Comparison of ENCODE assay signal across 10 cellular contexts in the genomic region with DNA sequence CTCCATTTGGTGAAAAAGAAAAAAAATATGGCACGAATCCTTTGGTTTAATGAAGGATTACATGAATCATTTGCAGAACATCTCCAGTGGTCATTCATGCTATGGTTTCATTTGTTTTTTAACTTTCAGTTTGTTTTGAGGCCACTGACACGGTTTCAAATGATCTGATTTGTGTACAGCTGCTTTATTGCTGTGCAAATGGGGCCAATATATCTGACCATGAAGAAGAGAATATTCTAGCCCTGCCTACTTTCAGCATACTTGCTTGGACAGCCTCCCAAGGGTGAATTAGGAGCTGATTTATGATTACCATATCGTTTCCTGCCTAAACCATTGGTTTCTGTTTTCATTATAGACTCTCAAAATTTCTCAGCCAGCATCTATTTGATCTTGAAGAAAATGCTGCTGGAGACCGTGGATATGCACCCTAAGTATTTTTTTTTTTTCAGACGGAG. TPM values are rescaled to one million over a fixed set of nuclear protein-coding genes. Genes with fewer than 3 reads are reported as not detected.
A peak's percentile ranks its signal among the peaks of the same experiment; 100 is the strongest.
DNase-seq lines count a peak whose midpoint lies in the region; FAIRE-seq and TF ChIP-seq lines count a peak whose summit lies in the region.
"Had no signal": no experiment of that assay in that cellular context is flagged by ENCODE, and none has a peak within 500 bp of the region (broad histone marks: within the 10 kb centered on the region; RNA-seq: fewer than 3 reads in every experiment).

No MANE protein-coding gene starts in this region.

- no peaks in the 10 kb centered on the region for H3K36me3 Mint-ChIP-seq in activated T-helper 2 cell treated with anti-CD3 and anti-CD28 coated beads, Interferon-gamma antibody, Interleukin-2, Interleukin-4, amounts not matched to agents 10 μg/mL and 5 μg/mL and 100 μg/mL, durations not matched to agents 14 hours and 24 hours and 36 hours (ENCODE audit: low read depth)
- H3K36me3 Mint-ChIP-seq: naive thymus-derived CD8-positive, alpha-beta T cell had no signal

- no peaks in the 10 kb centered on the region for H3K9me3 Mint-ChIP-seq in activated T-helper 2 cell treated with anti-CD3 and anti-CD28 coated beads, Interferon-gamma antibody, Interleukin-2, Interleukin-4, amounts not matched to agents 10 μg/mL and 5 μg/mL and 100 μg/mL, durations not matched to agents 14 hours and 24 hours and 36 hours

- DNase-seq in EH (ENCODE audit: low read depth) = peak; percentile 67
- DNase-seq in GM20000 (ENCODE audit: low spot score) = peak; percentile 18
- DNase-seq in HTR-8/SVneo (ENCODE audit: insufficient read length, low spot score) = peak; percentile 1
- DNase-seq in left kidney (ENCODE audit: low read depth, low spot score) = peak; percentile 54
- no peak for DNase-seq in stimulated activated naive CD4-positive, alpha-beta T cell treated with Interleukin-2 at 50 U/mL for 16 hours (lab: John Stamatoyannopoulos, UW)
- no peak for DNase-seq in activated T-helper 2 cell treated with anti-CD3 and anti-CD28 coated beads, Interferon-gamma antibody, Interleukin-2, Interleukin-4, amounts not matched to agents 10 μg/mL and 5 μg/mL and 100 μg/mL, durations not matched to agents 14 hours and 24 hours and 36 hours (ENCODE audit: low spot score)
- DNase-seq in SK-N-DZ (ENCODE audit: low spot score) = no peak
- no peak for DNase-seq in kidney glomerular epithelial cell (lab: John Stamatoyannopoulos, UW)
- DNase-seq: naive thymus-derived CD8-positive, alpha-beta T cell had no signal

- no peak for FAIRE-seq in HTR-8/SVneo (lab: Jason Lieb, UNC)
- FAIRE-seq: H1 had no signal

- H3K4me1 Mint-ChIP-seq in activated T-helper 2 cell treated with anti-CD3 and anti-CD28 coated beads, Interferon-gamma antibody, Interleukin-2, Interleukin-4, amounts not matched to agents 10 μg/mL and 5 μg/mL and 100 μg/mL, durations not matched to agents 14 hours and 24 hours and 36 hours (ENCODE audit: low read depth) = peaks cover 17% of the 10 kb centered on the region

- H3K4me3 Mint-ChIP-seq in activated T-helper 2 cell treated with anti-CD3 and anti-CD28 coated beads, Interferon-gamma antibody, Interleukin-2, Interleukin-4, amounts not matched to agents 10 μg/mL and 5 μg/mL and 100 μg/mL, durations not matched to agents 14 hours and 24 hours and 36 hours (ENCODE audit: low read depth) = no peak overlapping the region

- no peak for TF ChIP-seq CTCF in GM20000 (IDR thresholded peaks at IDR 0.05; ENCODE audit: extremely low read depth, missing control alignments)

- no peak overlapping the region for H3K27ac Mint-ChIP-seq in activated T-helper 2 cell treated with anti-CD3 and anti-CD28 coated beads, Interferon-gamma antibody, Interleukin-2, Interleukin-4, amounts not matched to agents 10 μg/mL and 5 μg/mL and 100 μg/mL, durations not matched to agents 14 hours and 24 hours and 36 hours
- H3K27ac Mint-ChIP-seq: naive thymus-derived CD8-positive, alpha-beta T cell had no signal

- intact Hi-C loops in activated T-helper 2 cell treated with anti-CD3 and anti-CD28 coated beads, Interferon-gamma antibody, Interleukin-2, Interleukin-4, amounts not matched to agents 10 μg/mL and 5 μg/mL and 100 μg/mL, durations not matched to agents 14 hours and 24 hours and 36 hours (cut with micrococcal nuclease) = loop anchor here (2.0 to 5.0 kb wide), 3 partner anchors 59 to 339 kb away; no protein-coding TSS in a partner anchor

- H3K27me3 Mint-ChIP-seq in activated T-helper 2 cell treated with anti-CD3 and anti-CD28 coated beads, Interferon-gamma antibody, Interleukin-2, Interleukin-4, amounts not matched to agents 10 μg/mL and 5 μg/mL and 100 μg/mL, durations not matched to agents 14 hours and 24 hours and 36 hours (ENCODE audit: low read depth) = no peaks in the 10 kb centered on the region
- H3K27me3 Mint-ChIP-seq: naive thymus-derived CD8-positive, alpha-beta T cell had no signal

RNA-seq across cellular contexts. Expression of a gene that starts 30.7 kb away (rescaled TPM):
- total RNA-seq in activated T-helper 2 cell treated with anti-CD3 and anti-CD28 coated beads, Interferon-gamma antibody, Interleukin-2, Interleukin-4, amounts not matched to agents 10 μg/mL and 5 μg/mL and 100 μg/mL, durations not matched to agents 14 hours and 24 hours and 36 hours = not detected in 2 replicates
- not detected in 2 replicates for polyA plus RNA-seq in SK-N-DZ (2014; cell fraction: cytosol; rRNA removed)
- polyA plus RNA-seq in SK-N-DZ (2014; cell fraction: nucleus; rRNA removed) = not detected in 2 replicates
- total RNA-seq: naive thymus-derived CD8-positive, alpha-beta T cell had no signal
- polyA plus RNA-seq: naive thymus-derived CD8-positive, alpha-beta T cell had no signal

Comparison
In these comparisons a context has a peak if more than half of its experiments do, and no peak if none do; other contexts are left out.
1. DNase-seq: peak in EH (single experiment), GM20000 (single experiment), HTR-8/SVneo (single experiment) and left kidney (single experiment); none in stimulated activated naive CD4-positive, alpha-beta T cell treated with Interleukin-2 at 50 U/mL for 16 hours (single experiment), activated T-helper 2 cell treated with anti-CD3 and anti-CD28 coated beads, Interferon-gamma antibody, Interleukin-2, Interleukin-4, amounts not matched to agents 10 μg/mL and 5 μg/mL and 100 μg/mL, durations not matched to agents 14 hours and 24 hours and 36 hours (single experiment), SK-N-DZ (single experiment) and kidney glomerular epithelial cell (single experiment).